In genomic region chr15:88604381-88604951, GRCh38 we compare ENCODE assay signal across 12 cellular contexts. TPM values are rescaled to one million over a fixed set of nuclear protein-coding genes. Genes with fewer than 3 reads are reported as not detected.
A peak's percentile ranks its signal among the peaks of the same experiment; 100 is the strongest.
DNase-seq lines count a peak whose midpoint lies in the region; ATAC-seq and TF ChIP-seq lines count a peak whose summit lies in the region.
"Had no signal": no experiment of that assay in that cellular context is flagged by ENCODE, and none has a peak within 500 bp of the region (broad histone marks: within the 10 kb centered on the region; RNA-seq: fewer than 3 reads in every experiment).

No MANE protein-coding gene starts in this region.

- H3K36me3 Mint-ChIP-seq in activated naive CD4-positive, alpha-beta T cell treated with anti-CD3 and anti-CD28 coated beads, Interleukin-2, amount 50 U/mL, for 24 hours = peaks cover 3% of the 10 kb centered on the region
- H3K36me3 Mint-ChIP-seq in activated naive CD4-positive, alpha-beta T cell treated with anti-CD3 and anti-CD28 coated beads for 36 hours (ENCODE audit: low read depth) = peaks cover 1% of the 10 kb centered on the region
- peaks cover 7% of the 10 kb centered on the region for H3K36me3 Mint-ChIP-seq in T-cell
- peaks cover 14 to 18% of the 10 kb centered on the region in 2 donors for H3K36me3 Mint-ChIP-seq in activated naive CD4-positive, alpha-beta T cell treated with anti-CD3 and anti-CD28 coated beads, Interleukin-2, amount 50 U/mL, for 72 hours

- peaks cover 24% of the 10 kb centered on the region for H3K4me1 Mint-ChIP-seq in activated naive CD4-positive, alpha-beta T cell treated with anti-CD3 and anti-CD28 coated beads, Interleukin-2, amount 50 U/mL, for 24 hours
- H3K4me1 Mint-ChIP-seq in activated naive CD4-positive, alpha-beta T cell treated with anti-CD3 and anti-CD28 coated beads for 36 hours (ENCODE audit: low read depth) = peaks cover 18% of the 10 kb centered on the region
- H3K4me1 Mint-ChIP-seq in T-cell = peaks cover 19 to 27% (median 21%) of the 10 kb centered on the region in 3 donors

- H3K9me3 ChIP-seq in stomach = no peaks in the 10 kb centered on the region

- H3K27ac ChIP-seq in stomach = peak overlapping the region in 1 of 5 donors; percentile 4

- peaks cover 14 to 69% (median 42%) of the 10 kb centered on the region in 3 donors for H3K27me3 ChIP-seq in stomach

- H3K4me3 Mint-ChIP-seq in activated naive CD4-positive, alpha-beta T cell treated with anti-CD3 and anti-CD28 coated beads, Interleukin-2, amount 50 U/mL, for 24 hours = peak overlapping the region; percentile 57
- no peak overlapping the region for H3K4me3 Mint-ChIP-seq in activated naive CD4-positive, alpha-beta T cell treated with anti-CD3 and anti-CD28 coated beads for 36 hours
- peak overlapping the region; percentile 34 to 63 (median 37) for H3K4me3 Mint-ChIP-seq in T-cell

- H3K4me1 ChIP-seq in stomach = peaks cover 14 to 26% (median 21%) of the 10 kb centered on the region in 4 donors

- DNase-seq in activated naive CD4-positive, alpha-beta T cell treated with anti-CD3 and anti-CD28 coated beads for 36 hours = no peak
- no peak for DNase-seq in T-cell
- peak; percentile 59 for DNase-seq in islet precursor cell
- no peak for DNase-seq in stomach
- no peak for DNase-seq in omental fat pad (ENCODE audit: low spot score)
- DNase-seq in activated naive CD4-positive, alpha-beta T cell treated with anti-CD3 and anti-CD28 coated beads, Interleukin-2, amount 50 U/mL, for 72 hours (ENCODE audit: low spot score in 2 of 2) = no peak
- DNase-seq: activated gamma-delta T cell treated with Interleukin-2 at 50 U/mL for 16 hours, mammary epithelial cell, T-helper 9 cell had no signal

- CTCF ChIA-PET in activated naive CD4-positive, alpha-beta T cell treated with anti-CD3 and anti-CD28 coated beads for 36 hours (lab: Charles Lee) = interaction anchor here (0.9 kb wide), 1 partner anchor 53 kb away, joined by 3 read pairs; no protein-coding TSS in a partner anchor
- CTCF ChIA-PET in T-cell (lab: Charles Lee) = no interaction called here

- peaks cover 5% of the 10 kb centered on the region for H3K9me3 Mint-ChIP-seq in activated naive CD4-positive, alpha-beta T cell treated with anti-CD3 and anti-CD28 coated beads, Interleukin-2, amount 50 U/mL, for 24 hours
- no peaks in the 10 kb centered on the region for H3K9me3 Mint-ChIP-seq in activated naive CD4-positive, alpha-beta T cell treated with anti-CD3 and anti-CD28 coated beads for 36 hours
- H3K9me3 Mint-ChIP-seq in T-cell = no peaks in the 10 kb centered on the region
- no peaks in the 10 kb centered on the region for H3K9me3 Mint-ChIP-seq in activated naive CD4-positive, alpha-beta T cell treated with anti-CD3 and anti-CD28 coated beads, Interleukin-2, amount 50 U/mL, for 72 hours

- H3K4me3 ChIP-seq in stomach = peak overlapping the region; percentile 10 to 24 (median 16)

- no peaks in the 10 kb centered on the region for H3K36me3 ChIP-seq in stomach

- POLR2A ChIA-PET in T-cell (lab: Charles Lee) = no interaction called here

- TF ChIP-seq CTCF in stomach (IDR thresholded peaks at IDR 0.05) = no peak
- no peak for TF ChIP-seq CTCF in omental fat pad (IDR thresholded peaks at IDR 0.05)

- no peak overlapping the region for H3K27ac Mint-ChIP-seq in activated naive CD4-positive, alpha-beta T cell treated with anti-CD3 and anti-CD28 coated beads, Interleukin-2, amount 50 U/mL, for 24 hours
- no peak overlapping the region for H3K27ac Mint-ChIP-seq in activated naive CD4-positive, alpha-beta T cell treated with anti-CD3 and anti-CD28 coated beads for 36 hours
- no peak overlapping the region for H3K27ac Mint-ChIP-seq in T-cell
- H3K27ac Mint-ChIP-seq in activated naive CD4-positive, alpha-beta T cell treated with anti-CD3 and anti-CD28 coated beads, Interleukin-2, amount 50 U/mL, for 72 hours = no peak overlapping the region

- 2 to 6% (median 4%) methylated on average over 6 to 33 of the region's 33 CpGs for WGBS in stomach, 5 donors

- TF ChIP-seq EP300 in stomach (IDR thresholded peaks at IDR 0.05) = no peak

- ATAC-seq in T-cell (replicated peaks in 1 of 4) (no peak), omental fat pad (ENCODE audit: low FRiP score) (no peak), GM21717 (IDR thresholded peaks at IDR 0.05; ENCODE audit: unreplicated experiment) (no peak)
- ATAC-seq in activated naive CD4-positive, alpha-beta T cell treated with anti-CD3 and anti-CD28 coated beads, Interleukin-2, amount 50 U/mL, for 72 hours = no peak
- ATAC-seq: esophagus mucosa had no signal

- peaks cover 47% of the 10 kb centered on the region for H3K27me3 Mint-ChIP-seq in activated naive CD4-positive, alpha-beta T cell treated with anti-CD3 and anti-CD28 coated beads, Interleukin-2, amount 50 U/mL, for 24 hours
- H3K27me3 Mint-ChIP-seq in activated naive CD4-positive, alpha-beta T cell treated with anti-CD3 and anti-CD28 coated beads for 36 hours (ENCODE audit: low read depth) = peaks cover 57% of the 10 kb centered on the region
- H3K27me3 Mint-ChIP-seq in T-cell = peaks cover 51 to 70% of the 10 kb centered on the region in 2 donors

- no peak for TF ChIP-seq POLR2A in stomach (IDR thresholded peaks at IDR 0.05)

- intact Hi-C loops in activated naive CD4-positive, alpha-beta T cell treated with anti-CD3 and anti-CD28 coated beads for 36 hours (cut with micrococcal nuclease) = no loop called here
- intact Hi-C loops in stomach (cut with DNase I; ENCODE audit: low total_unique reads) = no loop called here

RNA-seq across cellular contexts. Expression of gene AEN, which starts 16.7 kb away (rescaled TPM):
- total RNA-seq in activated naive CD4-positive, alpha-beta T cell treated with anti-CD3 and anti-CD28 coated beads for 36 hours = 10 to 100 TPM; 85.2 to 87.2 TPM
- total RNA-seq in T-cell = 10 to 100 TPM; 31.1 to 69.2 (median 51.5) TPM
- total RNA-seq in stomach = 10 to 100 TPM in 4 of 5 donors, 1 to 10 TPM in 1; 1.8 to 35.3 (median 19.9) TPM
- polyA plus RNA-seq in stomach = 10 to 100 TPM in 2 of 3 donors, 1 to 10 TPM in 1; 9.6 to 16.1 (median 12.1) TPM
- total RNA-seq in omental fat pad = 10 to 100 TPM in 3 of 4 donors, 1 to 10 TPM in 1; 7.6 to 60.2 (median 25.2) TPM
- total RNA-seq in activated naive CD4-positive, alpha-beta T cell treated with anti-CD3 and anti-CD28 coated beads, Interleukin-2, amount 50 U/mL, for 72 hours = 100 to 1,000 TPM in 1 of 2 donors, 10 to 100 TPM in 1; 24.2 to 122 TPM

RNA-seq across cellular contexts. Expression of gene ISG20, which starts 34.4 kb away (rescaled TPM):
- total RNA-seq in activated naive CD4-positive, alpha-beta T cell treated with anti-CD3 and anti-CD28 coated beads for 36 hours = 10 to 100 TPM; 51.2 to 56.5 TPM
- total RNA-seq in T-cell = 100 to 1,000 TPM; 141 to 206 (median 153) TPM
- 100 to 1,000 TPM in 1 of 5 donors, 10 to 100 TPM in 4; 15.6 to 104 (median 65.9) TPM for total RNA-seq in stomach
- 100 to 1,000 TPM in 1 of 3 donors, 10 to 100 TPM in 2; 51.9 to 137 (median 81.9) TPM for polyA plus RNA-seq in stomach
- 10 to 100 TPM; 21.3 to 41.0 (median 27.8) TPM for total RNA-seq in omental fat pad
- total RNA-seq in activated naive CD4-positive, alpha-beta T cell treated with anti-CD3 and anti-CD28 coated beads, Interleukin-2, amount 50 U/mL, for 72 hours = 100 to 1,000 TPM in 1 of 2 donors, 10 to 100 TPM in 1; 53.9 to 118 TPM

RNA-seq across cellular contexts. Expression of gene DET1, which starts 58.0 kb away (rescaled TPM):
- total RNA-seq in activated naive CD4-positive, alpha-beta T cell treated with anti-CD3 and anti-CD28 coated beads for 36 hours = 1 to 10 TPM; 2.0 to 2.9 TPM
- total RNA-seq in T-cell (1 to 10 TPM; 4.1 to 9.4 (median 6.4) TPM), stomach (10 to 100 TPM in 1 of 5 donors, 1 to 10 TPM in 4; 2.3 to 11.6 (median 7.1) TPM), omental fat pad (1 to 10 TPM; 4.1 to 8.7 (median 6.7) TPM)
- polyA plus RNA-seq in stomach = 1 to 10 TPM; 2.2 to 3.1 (median 2.2) TPM
- 1 to 10 TPM; 1.3 to 4.0 TPM for total RNA-seq in activated naive CD4-positive, alpha-beta T cell treated with anti-CD3 and anti-CD28 coated beads, Interleukin-2, amount 50 U/mL, for 72 hours
